In genomic region chr17:20043034-20043433, GRCh38 we compare ENCODE assay signal across 17 cellular contexts.
"Had no signal": no experiment of that assay in that cellular context is flagged by ENCODE, and none has a peak within 500 bp of the region (broad histone marks: within the 10 kb centered on the region; RNA-seq: fewer than 3 reads in every experiment).

No MANE protein-coding gene starts in this region.

- H3K27ac Mint-ChIP-seq: activated CD8-positive, alpha-beta memory T cell treated with anti-CD3 and anti-CD28 coated beads, Interleukin-2, amount 10 ng/mL, durations not matched to agents 7 days and 5 days had no signal

- H3K27me3 Mint-ChIP-seq: activated CD8-positive, alpha-beta memory T cell treated with anti-CD3 and anti-CD28 coated beads, Interleukin-2, amount 10 ng/mL, durations not matched to agents 7 days and 5 days had no signal

- H3K4me3 ChIP-seq: mucosa of descending colon, ovary, smooth muscle cell, thyroid gland had no signal

- H3K4me3 Mint-ChIP-seq: activated CD8-positive, alpha-beta memory T cell treated with anti-CD3 and anti-CD28 coated beads, Interleukin-2, amount 10 ng/mL, durations not matched to agents 7 days and 5 days had no signal

- H3K27me3 ChIP-seq: brain microvascular endothelial cell, ovary, thyroid gland had no signal

- H3K4me1 Mint-ChIP-seq: naive B cell had no signal

- H3K36me3 Mint-ChIP-seq: activated CD8-positive, alpha-beta memory T cell treated with anti-CD3 and anti-CD28 coated beads, Interleukin-2, amount 10 ng/mL, durations not matched to agents 7 days and 5 days; naive B cell had no signal

- ATAC-seq: activated CD4-positive, CD25-positive, alpha-beta regulatory T cell treated with anti-CD3 and anti-CD28 coated beads, Interleukin-2, amount 50 U/mL, for 24 hours; activated CD8-positive, alpha-beta memory T cell treated with anti-CD3 and anti-CD28 coated beads, Interleukin-2, amount 10 ng/mL, durations not matched to agents 7 days and 5 days; esophagus mucosa; mucosa of descending colon; sciatic nerve had no signal

- H3K9me3 Mint-ChIP-seq: naive B cell had no signal

- H3K4me1 ChIP-seq: thyroid gland had no signal

- H3K9me3 ChIP-seq: mucosa of descending colon, ovary, thyroid gland had no signal

- H3K36me3 ChIP-seq: brain microvascular endothelial cell, ovary, thyroid gland had no signal

- H3K4me2 ChIP-seq: smooth muscle cell had no signal

- DNase-seq: activated CD8-positive, alpha-beta memory T cell treated with anti-CD3 and anti-CD28 coated beads, Interleukin-2, amount 10 ng/mL, durations not matched to agents 7 days and 5 days; activated naive CD4-positive, alpha-beta T cell; aorta; brain microvascular endothelial cell; cerebellar nuclear complex; cortex of kidney; mesenchymal stem cell; mucosa of descending colon; naive B cell; ovary; stimulated activated naive CD4-positive, alpha-beta T cell; T1000; thyroid gland had no signal

- H3K27ac ChIP-seq: brain microvascular endothelial cell, ovary, thyroid gland had no signal
